In genomic region chr20:40948352-40949267, GRCh38 we compare ENCODE assay signal across 22 cellular contexts.
DNase-seq lines count a peak whose midpoint lies in the region; ATAC-seq and TF ChIP-seq lines count a peak whose summit lies in the region.
"Had no signal": no experiment of that assay in that cellular context is flagged by ENCODE, and none has a peak within 500 bp of the region (broad histone marks: within the 10 kb centered on the region; RNA-seq: fewer than 3 reads in every experiment).

No MANE protein-coding gene starts in this region.

- POLR2A ChIA-PET in activated CD4-positive, alpha-beta T cell treated with anti-CD3 and anti-CD28 coated beads for 36 hours (lab: Charles Lee), result no interaction called here

- no peak overlapping the region for H3K4me3 ChIP-seq in fibroblast of the aortic adventitia (ENCODE audit: low read depth, low read length)
- H3K4me3 ChIP-seq: A549 had no signal

- ATAC-seq in activated CD4-positive, alpha-beta T cell treated with anti-CD3 and anti-CD28 coated beads for 36 hours, result no peak
- ATAC-seq: A549; activated T-cell treated with anti-CD3 and anti-CD28 coated beads, Interleukin-2, amount 50 U/mL, for 72 hours; left lobe of liver had no signal

- no peaks in the 10 kb centered on the region for H3K9me3 Mint-ChIP-seq in activated CD4-positive, alpha-beta T cell treated with anti-CD3 and anti-CD28 coated beads for 36 hours (ENCODE audit: low read depth)
- H3K9me3 Mint-ChIP-seq: activated naive CD4-positive, alpha-beta T cell treated with anti-CD3 and anti-CD28 coated beads for 36 hours; activated T-cell treated with anti-CD3 and anti-CD28 coated beads, Interleukin-2, amount 50 U/mL, for 72 hours; dendritic cell treated with granulocyte-macrophage colony-stimulating factor and Interleukin-4, amounts not matched to agents 40 ng/mL and 50 ng/mL, for 4 days had no signal

- H3K4me3 Mint-ChIP-seq in activated CD4-positive, alpha-beta T cell treated with anti-CD3 and anti-CD28 coated beads for 36 hours, result no peak overlapping the region
- H3K4me3 Mint-ChIP-seq: activated naive CD4-positive, alpha-beta T cell treated with anti-CD3 and anti-CD28 coated beads for 36 hours; activated T-cell treated with anti-CD3 and anti-CD28 coated beads, Interleukin-2, amount 50 U/mL, for 72 hours; dendritic cell treated with granulocyte-macrophage colony-stimulating factor and Interleukin-4, amounts not matched to agents 40 ng/mL and 50 ng/mL, for 4 days had no signal

- H3K27me3 Mint-ChIP-seq in activated CD4-positive, alpha-beta T cell treated with anti-CD3 and anti-CD28 coated beads for 36 hours, result peaks cover 3% of the 10 kb centered on the region

- DNase-seq in Daoy (ENCODE audit: low read depth), result peak; percentile 25
- DNase-seq in MV-4-11 (lab: John Stamatoyannopoulos, UW), result peak; percentile 26
- DNase-seq in amniotic epithelial cell (ENCODE audit: low read depth), result peak; percentile 70
- DNase-seq in fibroblast of the aortic adventitia (ENCODE audit: low read depth), result peak; percentile 20
- no peak for DNase-seq in DMS114 treated with DMSO at 0.1 percent for 48 hours (lab: John Stamatoyannopoulos, UW; ENCODE audit: unreplicated experiment)
- DNase-seq in activated CD4-positive, alpha-beta T cell treated with anti-CD3 and anti-CD28 coated beads for 36 hours, result no peak
- no peak for DNase-seq in activated naive CD4-positive, alpha-beta T cell (lab: John Stamatoyannopoulos, UW)
- DNase-seq in cerebellum (ENCODE audit: low spot score), result no peak
- DNase-seq: activated CD4-positive, alpha-beta T cell treated with anti-CD3 and anti-CD28 coated beads for 48 hours; activated naive CD4-positive, alpha-beta T cell treated with anti-CD3 and anti-CD28 coated beads for 36 hours; activated T-cell treated with anti-CD3 and anti-CD28 coated beads, Interleukin-2, amount 50 U/mL, for 72 hours; amygdala; foreskin melanocyte; NCI-H1092 treated with DMSO at 0.1 percent for 48 hours; NCI-H2029 treated with DMSO at 0.1 percent for 48 hours; NCI-H345; NCI-H82; nucleus accumbens; substantia nigra had no signal

- H3K36me3 Mint-ChIP-seq in activated CD4-positive, alpha-beta T cell treated with anti-CD3 and anti-CD28 coated beads for 36 hours (ENCODE audit: low read depth), result no peaks in the 10 kb centered on the region

- TF ChIP-seq CTCF in fibroblast of the aortic adventitia (IDR thresholded peaks at IDR 0.05; ENCODE audit: insufficient read depth, low read length), result no peak

- CTCF ChIA-PET in activated CD4-positive, alpha-beta T cell treated with anti-CD3 and anti-CD28 coated beads for 36 hours (lab: Charles Lee), result interaction anchor here (0.9 kb wide), 1 partner anchor 207 kb away, joined by 4 read pairs; no protein-coding TSS in a partner anchor

- intact Hi-C loops in activated CD4-positive, alpha-beta T cell treated with anti-CD3 and anti-CD28 coated beads for 36 hours (cut with DNase I, micrococcal nuclease), result loop anchor here in 1 of 2 experiments (5.0 kb wide), 1 partner anchor 206 kb away; no protein-coding TSS in a partner anchor

- H3K27ac Mint-ChIP-seq in activated CD4-positive, alpha-beta T cell treated with anti-CD3 and anti-CD28 coated beads for 36 hours, result no peak overlapping the region
- H3K27ac Mint-ChIP-seq: activated naive CD4-positive, alpha-beta T cell treated with anti-CD3 and anti-CD28 coated beads for 36 hours; activated T-cell treated with anti-CD3 and anti-CD28 coated beads, Interleukin-2, amount 50 U/mL, for 72 hours; dendritic cell treated with granulocyte-macrophage colony-stimulating factor and Interleukin-4, amounts not matched to agents 40 ng/mL and 50 ng/mL, for 4 days had no signal

- no peaks in the 10 kb centered on the region for H3K4me1 Mint-ChIP-seq in activated CD4-positive, alpha-beta T cell treated with anti-CD3 and anti-CD28 coated beads for 36 hours

Comparison
In these comparisons a context has a peak if more than half of its experiments do, and no peak if none do; other contexts are left out.
1. DNase-seq: peak in Daoy (single experiment), MV-4-11 (single experiment), amniotic epithelial cell (single experiment) and fibroblast of the aortic adventitia (single experiment); none in DMS114 treated with DMSO at 0.1 percent for 48 hours (single experiment), activated CD4-positive, alpha-beta T cell treated with anti-CD3 and anti-CD28 coated beads for 36 hours (single experiment), activated naive CD4-positive, alpha-beta T cell (0 of 4) and cerebellum (single experiment).